17 cellular contexts compared by ENCODE assay signal in genomic region chr1:201750120-201750519, GRCh38.
DNase-seq lines count a peak whose midpoint lies in the region; ATAC-seq and TF ChIP-seq lines count a peak whose summit lies in the region.
"Had no signal": no experiment of that assay in that cellular context is flagged by ENCODE, and none has a peak within 500 bp of the region (broad histone marks: within the 10 kb centered on the region; RNA-seq: fewer than 3 reads in every experiment).

No MANE protein-coding gene starts in this region.

- 0 out of 22 replicates have a peak overlapping the region, but pooled peaks of 1 of the 11 experiments have one; percentile 6 for H3K27ac ChIP-seq in BLaER1 treated with 17β-estradiol and CSF1 and Interleukin-3, amounts not matched to agents 10 nM and 100 nM
- H3K27ac ChIP-seq in RWPE1 (peak overlapping the region; percentile 75; the same call in 1 of the 2 replicates), endodermal cell (ENCODE audit: low read depth, low read length) (peak overlapping the region; percentile 14), trophoblast cell (ENCODE audit: low read depth, low read length) (peak overlapping the region; percentile 78)

- no peak overlapping the region for H3K23ac ChIP-seq in trophoblast cell (ENCODE audit: low read length)

- H4K20me1 ChIP-seq in BLaER1 treated with 17β-estradiol and CSF1 and Interleukin-3, amounts not matched to agents 10 nM and 100 nM: peaks cover 9 to 96% (median 35%) of the 10 kb centered on the region in 11 experiments; a peak in 18 of 22 replicates

- no peak overlapping the region for H4K91ac ChIP-seq in trophoblast cell (ENCODE audit: low read depth, low read length)

- peak overlapping the region; percentile 75 for H2AK5ac ChIP-seq in trophoblast cell (ENCODE audit: low read length)

- H3K4me2 ChIP-seq in BLaER1 treated with 17β-estradiol and CSF1 and Interleukin-3, amounts not matched to agents 10 nM and 100 nM: peak overlapping the region in 10 of 11 experiments; percentile 2 to 75 (median 41); a peak in 10 of 22 replicates
- no peak overlapping the region for H3K4me2 ChIP-seq in trophoblast cell (ENCODE audit: low read length)
- H3K4me2 ChIP-seq: hepatocyte had no signal

- no peaks in the 10 kb centered on the region for H3K79me2 ChIP-seq in trophoblast cell (ENCODE audit: control insufficient read depth, insufficient read depth, low read length, poor library complexity)

- no peak overlapping the region for H3K9ac ChIP-seq in BLaER1 treated with 17β-estradiol and CSF1 and Interleukin-3, amounts not matched to agents 10 nM and 100 nM
- H3K9ac ChIP-seq in endodermal cell (ENCODE audit: extremely low read depth, low read length, poor library complexity, severe bottlenecking) (no peak overlapping the region), trophoblast cell (ENCODE audit: low read length) (no peak overlapping the region)

- no peak overlapping the region for H3K4me3 ChIP-seq in BLaER1 treated with 17β-estradiol and CSF1 and Interleukin-3, amounts not matched to agents 10 nM and 100 nM
- H3K4me3 ChIP-seq in endodermal cell (ENCODE audit: low read length) (no peak overlapping the region), trophoblast cell (ENCODE audit: low read depth, low read length) (no peak overlapping the region)
- H3K4me3 ChIP-seq: hepatocyte, lung had no signal

- CTCF ChIA-PET in RWPE1 (lab: Yijun Ruan, JAX): no interaction called here

- H3K36me3 ChIP-seq in BLaER1 treated with 17β-estradiol and CSF1 and Interleukin-3, amounts not matched to agents 10 nM and 100 nM: peaks cover 0 to 87% (median 39%) of the 10 kb centered on the region in 11 experiments; a peak in 20 of 22 replicates
- H3K36me3 ChIP-seq in endodermal cell (ENCODE audit: control insufficient read depth, insufficient read depth, low read length) (no peaks in the 10 kb centered on the region), trophoblast cell (ENCODE audit: control insufficient read depth in 1 of 2, insufficient read depth in 2 of 2, low read length in 2 of 2) (no peaks in the 10 kb centered on the region)

- H3K27me3 Mint-ChIP-seq in endodermal cell (ENCODE audit: insufficient read depth): no peaks in the 10 kb centered on the region

- peaks cover 37% of the 10 kb centered on the region for H3K4me1 Mint-ChIP-seq in endodermal cell

- H3K4me1 ChIP-seq in BLaER1 treated with 17β-estradiol and CSF1 and Interleukin-3, amounts not matched to agents 10 nM and 100 nM: peaks cover 39 to 62% (median 54%) of the 10 kb centered on the region in 10 experiments
- H3K4me1 ChIP-seq in endodermal cell (ENCODE audit: control insufficient read depth, insufficient read depth, low read length) (peaks cover 17% of the 10 kb centered on the region), trophoblast cell (ENCODE audit: control insufficient read depth in 1 of 2, insufficient read depth in 2 of 2, low read length in 2 of 2) (peaks cover 12 to 25% of the 10 kb centered on the region in 2 experiments)

- H3K18ac ChIP-seq in trophoblast cell (ENCODE audit: low read length): no peak overlapping the region

- no peak overlapping the region for H3K14ac ChIP-seq in trophoblast cell (ENCODE audit: low read length)

- H3K36me3 Mint-ChIP-seq in endodermal cell (ENCODE audit: low read depth): peaks cover 3% of the 10 kb centered on the region
- H3K36me3 Mint-ChIP-seq: activated naive CD8-positive, alpha-beta T cell treated with anti-CD3 and anti-CD28 coated beads, Interleukin-2, amount 10 ng/mL, durations not matched to agents 7 days and 5 days; CD8-positive, alpha-beta T cell had no signal

- H2BK5ac ChIP-seq in trophoblast cell (ENCODE audit: low read depth, low read length, poor library complexity): no peak overlapping the region

- H3K27ac Mint-ChIP-seq in endodermal cell: no peak overlapping the region
- H3K27ac Mint-ChIP-seq: activated naive CD8-positive, alpha-beta T cell treated with anti-CD3 and anti-CD28 coated beads, Interleukin-2, amount 10 ng/mL, durations not matched to agents 7 days and 5 days; CD8-positive, alpha-beta T cell had no signal

- H4K8ac ChIP-seq in trophoblast cell (ENCODE audit: low read depth, low read length): no peak overlapping the region

- H3K79me1 ChIP-seq in trophoblast cell (ENCODE audit: low read length): peaks cover 5% of the 10 kb centered on the region

- no peak overlapping the region for H3K4ac ChIP-seq in trophoblast cell (ENCODE audit: low read depth, low read length)

- WGBS in endodermal cell (ENCODE audit: insufficient coverage in 1 of 2, insufficient read length in 1 of 2), 2 experiments: 48 to 60% methylated on average over 3 of the region's 3 CpGs
- no CpG with 5 or more reads among the region's 3 CpGs for WGBS in trophoblast cell (ENCODE audit: extremely low coverage, insufficient coverage, insufficient read length)

- H3K9me3 ChIP-seq in BLaER1 treated with 17β-estradiol and CSF1 and Interleukin-3, amounts not matched to agents 10 nM and 100 nM (replicated peaks in 1 of 11): no peaks in the 10 kb centered on the region
- H3K9me3 ChIP-seq in endodermal cell (ENCODE audit: control insufficient read depth, low read length) (no peaks in the 10 kb centered on the region), trophoblast cell (ENCODE audit: insufficient read depth, low read depth, low read length) (no peaks in the 10 kb centered on the region)

- DNase-seq in RWPE1 (ENCODE audit: low spot score) (no peak), endodermal cell (no peak), trophoblast cell (peak in 1 of 2 donors; percentile 50), NCI-H2196 (lab: John Stamatoyannopoulos, UW; ENCODE audit: unreplicated experiment) (no peak), islet precursor cell (no peak)
- DNase-seq: activated naive CD8-positive, alpha-beta T cell treated with anti-CD3 and anti-CD28 coated beads, Interleukin-2, amount 10 ng/mL, durations not matched to agents 7 days and 5 days; CD8-positive, alpha-beta T cell; central memory CD4-positive, alpha-beta T cell; DMS53; effector memory CD4-positive, alpha-beta T cell; HCEC 1CT; NCI-H146 had no signal

- H2BK120ac ChIP-seq in trophoblast cell (ENCODE audit: insufficient read depth, low read length, poor library complexity): no peak overlapping the region

- H4K12ac ChIP-seq in trophoblast cell (ENCODE audit: low read depth, low read length): no peak overlapping the region

- ATAC-seq in GM21786 (IDR thresholded peaks at IDR 0.05; ENCODE audit: unreplicated experiment): no peak
- ATAC-seq: CD8-positive, alpha-beta T cell had no signal

- H3K4me3 Mint-ChIP-seq in endodermal cell: no peak overlapping the region
- H3K4me3 Mint-ChIP-seq: activated naive CD8-positive, alpha-beta T cell treated with anti-CD3 and anti-CD28 coated beads, Interleukin-2, amount 10 ng/mL, durations not matched to agents 7 days and 5 days; activated T-helper 17 cell treated with anti-CD3 and anti-CD28 coated beads, Interleukin-2, amount 50 U/mL, for 72 hours; CD8-positive, alpha-beta T cell had no signal

- H2BK12ac ChIP-seq in trophoblast cell (ENCODE audit: low read length): peak overlapping the region; percentile 78

- H3K27me3 ChIP-seq in BLaER1 treated with 17β-estradiol and CSF1 and Interleukin-3, amounts not matched to agents 10 nM and 100 nM: no peaks in the 10 kb centered on the region
- H3K27me3 ChIP-seq in endodermal cell (ENCODE audit: control insufficient read depth, insufficient read depth, low read length, poor library complexity, severe bottlenecking) (no peaks in the 10 kb centered on the region), trophoblast cell (ENCODE audit: insufficient read depth, low read length) (no peaks in the 10 kb centered on the region)
- H3K27me3 ChIP-seq: hepatocyte had no signal

- TF ChIP-seq CTCF in RWPE1 (conservative IDR thresholded peaks at IDR 0.05; ENCODE audit: low read depth) (no peak), endodermal cell (conservative IDR thresholded peaks at IDR 0.05) (no peak)

- no peaks in the 10 kb centered on the region for H3K9me3 Mint-ChIP-seq in endodermal cell
- H3K9me3 Mint-ChIP-seq: activated naive CD8-positive, alpha-beta T cell treated with anti-CD3 and anti-CD28 coated beads, Interleukin-2, amount 10 ng/mL, durations not matched to agents 7 days and 5 days; activated T-helper 17 cell treated with anti-CD3 and anti-CD28 coated beads, Interleukin-2, amount 50 U/mL, for 72 hours; CD8-positive, alpha-beta T cell had no signal

- H2AFZ ChIP-seq in trophoblast cell (ENCODE audit: insufficient read depth, low read length, poor library complexity): no peak overlapping the region
- H2AFZ ChIP-seq: hepatocyte had no signal

- POLR2A ChIA-PET in RWPE1 (lab: Yijun Ruan, JAX; ENCODE audit: low non-redundant PET): no interaction called here
